ENCODE assay signal across 8 cellular contexts in genomic region chr4:181143241-181143854, GRCh38.
DNase-seq lines count a peak whose midpoint lies in the region; ATAC-seq and TF ChIP-seq lines count a peak whose summit lies in the region.

No MANE protein-coding gene starts in this region.

- BruUV-seq in PC-3 (replicated peaks; lab: Mats Ljungman, UMichigan): no TSS peak

- no peak for TF ChIP-seq POLR2A in thyroid gland (IDR thresholded peaks at IDR 0.05)

- intact Hi-C loops in PC-3 (cut with micrococcal nuclease) (no loop called here), thyroid gland (cut with DNase I) (loop anchor here (5.0 kb wide), 1 partner anchor 384 kb away; no protein-coding TSS in a partner anchor)

- peak; percentile 81 for TF ChIP-seq CTCF in HL-60 (IDR thresholded peaks at IDR 0.05; ENCODE audit: insufficient read depth, low read length)
- peak; percentile 86 for TF ChIP-seq CTCF in PC-3 (conservative IDR thresholded peaks at IDR 0.05; ENCODE audit: low read depth, low read length)
- TF ChIP-seq CTCF in omental fat pad (IDR thresholded peaks at IDR 0.05): peak in 2 of 3 donors; percentile 23 to 61
- peak; percentile 69 to 88 (median 76) for TF ChIP-seq CTCF in thyroid gland (IDR thresholded peaks at IDR 0.05)

- peak; percentile 63 for DNase-seq in Daoy (ENCODE audit: low read depth)
- DNase-seq in HL-60 (ENCODE audit: low read depth in 1 of 2, low spot score in 1 of 2): peak; percentile 28 to 65
- peak; percentile 72 for DNase-seq in PC-3
- peak; percentile 24 for DNase-seq in activated T-helper 1 cell treated with Interleukin-2 at 50 U/mL for 16 hours (ENCODE audit: low read depth)
- DNase-seq in fibroblast of the conjunctiva (ENCODE audit: low read depth): peak; percentile 69
- DNase-seq in omental fat pad (ENCODE audit: low spot score): peak; percentile 91
- peak; percentile 75 to 84 for DNase-seq in thyroid gland

- POLR2A ChIA-PET in PC-3 (lab: Charles Lee; ENCODE audit: unreplicated experiment): no interaction called here

- H3K79me2 ChIP-seq in PC-3 (ENCODE audit: low read length): no peaks in the 10 kb centered on the region

- no peaks in the 10 kb centered on the region for H3F3A ChIP-seq in PC-3 (ENCODE audit: low read length, unreplicated experiment)

- H2AFZ ChIP-seq in PC-3 (ENCODE audit: low read length): no peak overlapping the region

- ATAC-seq in GM21381 (IDR thresholded peaks at IDR 0.05; ENCODE audit: unreplicated experiment) (peak; percentile 80), PC-3 (peak; percentile 55; the same call in 1 of the 2 replicates), omental fat pad (ENCODE audit: low FRiP score) (no peak)

- H3K36me3 ChIP-seq in PC-3 (ENCODE audit: low read depth, low read length) (no peaks in the 10 kb centered on the region), thyroid gland (no peaks in the 10 kb centered on the region)

- no peak overlapping the region for H3K27ac ChIP-seq in HL-60 (replicated peaks)
- H3K27ac ChIP-seq in PC-3 (ENCODE audit: low read length): no peak overlapping the region
- no peak overlapping the region for H3K27ac ChIP-seq in thyroid gland

- no peaks in the 10 kb centered on the region for H3K9me2 ChIP-seq in PC-3 (replicated peaks; ENCODE audit: low read length)

- CTCF ChIA-PET in PC-3 (lab: Charles Lee): interaction anchor here (0.5 to 1.1 kb wide), 5 partner anchors 21 to 1662 kb away, joined by 3 to 7 read pairs (median 3); no protein-coding TSS in a partner anchor

- no peak overlapping the region for H3K9ac ChIP-seq in PC-3 (ENCODE audit: low read length)

- H3K27me3 ChIP-seq in HL-60 (ENCODE audit: insufficient read depth, poor library complexity, severe bottlenecking) (no peaks in the 10 kb centered on the region), PC-3 (ENCODE audit: low read length) (no peaks in the 10 kb centered on the region), thyroid gland (no peaks in the 10 kb centered on the region)

- H4K20me1 ChIP-seq in PC-3 (ENCODE audit: low read length): no peaks in the 10 kb centered on the region

- WGBS in thyroid gland, 2 donors: 4 to 6% methylated on average over 8 of the region's 8 CpGs

- no peak overlapping the region for H3K4me2 ChIP-seq in PC-3 (ENCODE audit: low read length)

- H3K9me3 ChIP-seq in PC-3 (ENCODE audit: low read length): no peaks in the 10 kb centered on the region
- H3K9me3 ChIP-seq in thyroid gland: no peaks in the 10 kb centered on the region

- H3K4me3 ChIP-seq in HL-60 (replicated peaks; ENCODE audit: insufficient read depth, low read length): no peak overlapping the region
- H3K4me3 ChIP-seq in PC-3 (ENCODE audit: low read length): no peak overlapping the region
- H3K4me3 ChIP-seq in thyroid gland (replicated peaks in 1 of 3): no peak overlapping the region

- no peaks in the 10 kb centered on the region for H3K4me1 ChIP-seq in PC-3 (ENCODE audit: insufficient read depth, low read length)
- H3K4me1 ChIP-seq in thyroid gland: no peaks in the 10 kb centered on the region

Comparison
In these comparisons a context has a peak if more than half of its experiments do, and no peak if none do; other contexts are left out.
1. DNase-seq: peak in every context shown above with its lines; median percentile 91 in omental fat pad; 80 in thyroid gland; 72 in PC-3; 69 in fibroblast of the conjunctiva; 63 in Daoy; 46 in HL-60; 24 in activated T-helper 1 cell treated with Interleukin-2 at 50 U/mL for 16 hours.